Comparison of ENCODE assay signal across 8 cellular contexts in the genomic region with DNA sequence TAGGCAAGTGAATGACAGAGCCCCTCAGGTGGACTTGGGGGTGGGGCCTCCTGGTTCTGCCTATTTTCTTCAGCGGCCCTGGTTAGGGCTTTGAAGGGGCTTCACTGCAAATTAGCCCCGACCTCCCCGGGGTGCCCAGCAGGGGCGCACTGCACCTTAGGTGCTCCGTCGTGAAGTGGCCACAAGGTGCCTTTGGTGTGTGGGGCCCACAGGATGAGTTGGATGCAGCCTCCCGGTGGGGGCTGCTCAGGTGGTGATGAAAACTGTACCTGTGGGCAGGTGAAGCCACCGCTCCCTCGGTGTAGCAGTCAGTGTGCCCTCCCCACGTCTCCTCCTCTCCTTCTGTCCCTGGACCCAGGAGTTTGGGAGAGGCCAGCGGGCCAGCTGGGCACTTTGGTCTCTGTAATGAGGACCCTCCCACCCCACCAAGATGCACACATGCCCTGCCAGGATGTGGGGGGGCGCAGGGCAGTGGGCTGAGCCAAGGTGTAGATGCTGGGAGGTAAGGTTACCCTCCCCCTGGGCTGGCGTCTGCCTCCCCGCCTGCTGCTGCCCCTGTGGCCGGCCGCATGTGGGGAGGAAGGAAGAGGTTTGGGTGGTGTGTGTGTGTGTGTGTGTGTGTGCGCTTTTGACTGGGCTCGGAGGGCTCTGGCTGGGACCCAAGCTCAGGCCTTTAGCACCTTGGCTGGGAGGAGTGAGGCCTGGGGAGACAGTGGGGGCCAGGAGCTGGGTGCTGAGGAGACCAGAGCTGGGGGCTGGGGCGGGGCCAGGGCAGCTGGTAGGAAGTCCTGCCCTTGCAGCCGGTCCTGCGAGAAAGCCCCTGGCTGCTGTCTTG. TPM values are rescaled to one million over a fixed set of nuclear protein-coding genes. Genes with fewer than 3 reads are reported as not detected.
A peak's percentile ranks its signal among the peaks of the same experiment; 100 is the strongest.
DNase-seq lines count a peak whose midpoint lies in the region; ATAC-seq and TF ChIP-seq lines count a peak whose summit lies in the region.

No MANE protein-coding gene starts in this region.

- H3K9me3 ChIP-seq in CD8-positive, alpha-beta T cell (ENCODE audit: low read length) = no peaks in the 10 kb centered on the region

- no peaks in the 10 kb centered on the region for H3K36me3 Mint-ChIP-seq in CD8-positive, alpha-beta T cell
- H3K36me3 Mint-ChIP-seq in activated naive CD8-positive, alpha-beta T cell treated with anti-CD3 and anti-CD28 coated beads for 36 hours = no peaks in the 10 kb centered on the region

- H3K27ac Mint-ChIP-seq in CD8-positive, alpha-beta T cell = peak overlapping the region; percentile 77
- no peak overlapping the region for H3K27ac Mint-ChIP-seq in activated naive CD8-positive, alpha-beta T cell treated with anti-CD3 and anti-CD28 coated beads for 36 hours

- peak; percentile 80 for ATAC-seq in CD8-positive, alpha-beta T cell
- no peak for ATAC-seq in GM21515 (IDR thresholded peaks at IDR 0.05; ENCODE audit: unreplicated experiment)
- no peak for ATAC-seq in GM21381 (IDR thresholded peaks at IDR 0.05; ENCODE audit: unreplicated experiment)
- no peak for ATAC-seq in HG02885 (IDR thresholded peaks at IDR 0.05; ENCODE audit: poor library complexity, unreplicated experiment)
- no peak for ATAC-seq in GM18502 (IDR thresholded peaks at IDR 0.05; ENCODE audit: poor library complexity, unreplicated experiment)

- peak in 6 of 7 experiments; percentile 40 to 75 (median 58) for DNase-seq in CD8-positive, alpha-beta T cell
- DNase-seq in NAMALWA (ENCODE audit: low spot score) (peak; percentile 55), lung microvascular endothelial cell (ENCODE audit: low read depth in 2 of 2) (peak; percentile 69 to 73)
- DNase-seq in activated naive CD8-positive, alpha-beta T cell treated with anti-CD3 and anti-CD28 coated beads for 36 hours = peak; percentile 57

- no peaks in the 10 kb centered on the region for H3K9me3 Mint-ChIP-seq in CD8-positive, alpha-beta T cell
- no peaks in the 10 kb centered on the region for H3K9me3 Mint-ChIP-seq in activated naive CD8-positive, alpha-beta T cell treated with anti-CD3 and anti-CD28 coated beads for 36 hours

- H3K4me1 ChIP-seq in CD8-positive, alpha-beta T cell (ENCODE audit: insufficient read depth, low read length) = peaks cover 29% of the 10 kb centered on the region

- peak; percentile 48 for TF ChIP-seq CTCF in CD8-positive, alpha-beta T cell (IDR thresholded peaks at IDR 0.05)

- H3K27ac ChIP-seq in CD8-positive, alpha-beta T cell (ENCODE audit: low read depth, low read length) = no peak overlapping the region

- CTCF ChIA-PET in CD8-positive, alpha-beta T cell (lab: Charles Lee) = interaction anchor here (0.8 to 2.2 kb wide), 5 partner anchors 18 to 212 kb away, joined by 3 to 12 read pairs (median 4); no protein-coding TSS in a partner anchor

- no peaks in the 10 kb centered on the region for H3K27me3 ChIP-seq in CD8-positive, alpha-beta T cell (ENCODE audit: insufficient read depth, low read length)

- peaks cover 22% of the 10 kb centered on the region for H3K4me1 Mint-ChIP-seq in CD8-positive, alpha-beta T cell (ENCODE audit: low read depth)
- peaks cover 17% of the 10 kb centered on the region for H3K4me1 Mint-ChIP-seq in activated naive CD8-positive, alpha-beta T cell treated with anti-CD3 and anti-CD28 coated beads for 36 hours

- intact Hi-C loops in CD8-positive, alpha-beta T cell (cut with DNase I, micrococcal nuclease) = loop anchor here in 1 of 2 experiments (1.0 kb wide), 1 partner anchor 61 kb away; no protein-coding TSS in a partner anchor

- H3K27me3 Mint-ChIP-seq in CD8-positive, alpha-beta T cell (ENCODE audit: low read depth) = no peaks in the 10 kb centered on the region
- no peaks in the 10 kb centered on the region for H3K27me3 Mint-ChIP-seq in activated naive CD8-positive, alpha-beta T cell treated with anti-CD3 and anti-CD28 coated beads for 36 hours

- POLR2A ChIA-PET in CD8-positive, alpha-beta T cell (lab: Charles Lee) = interaction anchor here (1.0 to 2.2 kb wide), 2 partner anchors 10 to 14 kb away, joined by 3 to 7 read pairs; no protein-coding TSS in a partner anchor

- no peaks in the 10 kb centered on the region for H3K36me3 ChIP-seq in CD8-positive, alpha-beta T cell (ENCODE audit: insufficient read depth, low read length)

- H3K4me3 ChIP-seq in CD8-positive, alpha-beta T cell (ENCODE audit: low read depth, low read length) = peak overlapping the region; percentile 18

- H3K4me3 Mint-ChIP-seq in CD8-positive, alpha-beta T cell = peak overlapping the region; percentile 53
- H3K4me3 Mint-ChIP-seq in activated naive CD8-positive, alpha-beta T cell treated with anti-CD3 and anti-CD28 coated beads for 36 hours = no peak overlapping the region

RNA-seq across cellular contexts. Expression of gene RXRA, which starts 55.6 kb away (rescaled TPM):
- total RNA-seq in CD8-positive, alpha-beta T cell = 10 to 100 TPM; 11.6 to 13.7 TPM
- 10 to 100 TPM; 11.0 to 11.4 TPM for total RNA-seq in activated naive CD8-positive, alpha-beta T cell treated with anti-CD3 and anti-CD28 coated beads for 36 hours
- total RNA-seq in lung microvascular endothelial cell = 10.9 and 14.9 TPM in 2 replicates
